8 cellular contexts compared by ENCODE assay signal in genomic region chr3:116140100-116140689, GRCh38.
DNase-seq lines count a peak whose midpoint lies in the region; ATAC-seq and TF ChIP-seq lines count a peak whose summit lies in the region.

No MANE protein-coding gene starts in this region.

- TF ChIP-seq CTCF in GM10266 (IDR thresholded peaks at IDR 0.05; ENCODE audit: control insufficient read depth, insufficient read depth, low read depth, missing control alignments) (peak; percentile 64), osteoblast (IDR thresholded peaks at IDR 0.05; ENCODE audit: extremely low read depth, low read depth, low read length) (peak; percentile 71)

- no peaks in the 10 kb centered on the region for H3K79me2 ChIP-seq in osteoblast (ENCODE audit: insufficient read depth, low read length)

- DNase-seq in GM10266 (ENCODE audit: extremely low spot score) (peak; percentile 16), NCI-H748 (lab: John Stamatoyannopoulos, UW; ENCODE audit: unreplicated experiment) (peak; percentile 60), dermis blood vessel endothelial cell (peak; percentile 1), osteoblast (ENCODE audit: insufficient read length, low spot score, missing footprints) (no peak)
- DNase-seq in stimulated activated naive CD4-positive, alpha-beta T cell (lab: John Stamatoyannopoulos, UW) = no peak

- H3K9me3 ChIP-seq in osteoblast (ENCODE audit: low read depth, low read length) = no peaks in the 10 kb centered on the region

- H3K4me3 ChIP-seq in osteoblast (ENCODE audit: insufficient read depth, low read length) = no peak overlapping the region

- no peak overlapping the region for H3K4me2 ChIP-seq in osteoblast (ENCODE audit: insufficient read depth, low read length)

- no peak overlapping the region for H2AFZ ChIP-seq in osteoblast (ENCODE audit: low read length)

- H4K20me1 ChIP-seq in osteoblast (ENCODE audit: insufficient read depth, low read length) = no peaks in the 10 kb centered on the region

- no peak overlapping the region for H3K27ac ChIP-seq in osteoblast (ENCODE audit: low read depth, low read length)

- no peaks in the 10 kb centered on the region for H3K36me3 ChIP-seq in osteoblast (ENCODE audit: insufficient read depth, low read length)

- ATAC-seq in HG02884 (IDR thresholded peaks at IDR 0.05; ENCODE audit: unreplicated experiment) (peak; percentile 53), HG03045 (IDR thresholded peaks at IDR 0.05; ENCODE audit: unreplicated experiment) (no peak), GM18520 (IDR thresholded peaks at IDR 0.05; ENCODE audit: unreplicated experiment) (no peak)

- H3K4me1 ChIP-seq in osteoblast (ENCODE audit: insufficient read depth, low read length) = peaks cover 3% of the 10 kb centered on the region

- no peaks in the 10 kb centered on the region for H3K27me3 ChIP-seq in osteoblast (ENCODE audit: insufficient read depth, low read length)

Comparison
In these comparisons a context has a peak if more than half of its experiments do, and no peak if none do; other contexts are left out.
1. DNase-seq: peak in GM10266 (single experiment), NCI-H748 (single experiment) and dermis blood vessel endothelial cell (single experiment); none in osteoblast (single experiment) and stimulated activated naive CD4-positive, alpha-beta T cell (0 of 6).